ENCODE assay signal across 1 cellular context in the genomic region with DNA sequence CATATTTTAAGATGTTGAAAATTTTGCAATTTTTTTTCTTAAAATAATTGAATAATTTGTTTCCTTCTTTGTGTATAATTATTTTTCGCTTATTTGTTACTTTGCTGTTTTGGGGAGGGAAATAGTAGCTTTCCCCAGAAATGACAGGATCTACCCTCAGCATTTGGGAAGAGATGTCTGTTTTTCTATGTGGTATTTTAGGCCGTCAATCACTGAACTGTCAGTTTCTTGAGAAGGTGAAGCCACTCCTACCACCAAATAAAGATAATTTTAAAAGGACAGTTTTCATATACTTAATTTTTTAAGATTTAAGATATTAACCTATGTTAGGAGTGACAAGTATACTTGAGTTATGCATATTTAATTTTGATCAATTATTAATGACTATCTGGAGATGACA.
TF ChIP-seq lines count a peak whose summit lies in the region.

No MANE protein-coding gene starts in this region.

TF ChIP-seq in K562, 482 proteins besides CTCF, POLR2A, EP300 and RAD21 (continued from another document):
- TF ChIP-seq, protein P1, sequence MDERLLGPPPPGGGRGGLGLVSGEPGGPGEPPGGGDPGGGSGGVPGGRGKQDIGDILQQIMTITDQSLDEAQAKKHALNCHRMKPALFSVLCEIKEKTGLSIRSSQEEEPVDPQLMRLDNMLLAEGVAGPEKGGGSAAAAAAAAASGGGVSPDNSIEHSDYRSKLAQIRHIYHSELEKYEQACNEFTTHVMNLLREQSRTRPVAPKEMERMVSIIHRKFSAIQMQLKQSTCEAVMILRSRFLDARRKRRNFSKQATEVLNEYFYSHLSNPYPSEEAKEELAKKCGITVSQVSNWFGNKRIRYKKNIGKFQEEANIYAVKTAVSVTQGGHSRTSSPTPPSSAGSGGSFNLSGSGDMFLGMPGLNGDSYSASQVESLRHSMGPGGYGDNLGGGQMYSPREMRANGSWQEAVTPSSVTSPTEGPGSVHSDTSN (CRISPR knock-in tag; IDR thresholded peaks at IDR 0.05; ENCODE audit: low read depth): no peak
- TF ChIP-seq, protein P1 (tag; conservative IDR thresholded peaks at IDR 0.05; ENCODE audit: low read depth): peak; percentile 86
- TF ChIP-seq, protein P2, sequence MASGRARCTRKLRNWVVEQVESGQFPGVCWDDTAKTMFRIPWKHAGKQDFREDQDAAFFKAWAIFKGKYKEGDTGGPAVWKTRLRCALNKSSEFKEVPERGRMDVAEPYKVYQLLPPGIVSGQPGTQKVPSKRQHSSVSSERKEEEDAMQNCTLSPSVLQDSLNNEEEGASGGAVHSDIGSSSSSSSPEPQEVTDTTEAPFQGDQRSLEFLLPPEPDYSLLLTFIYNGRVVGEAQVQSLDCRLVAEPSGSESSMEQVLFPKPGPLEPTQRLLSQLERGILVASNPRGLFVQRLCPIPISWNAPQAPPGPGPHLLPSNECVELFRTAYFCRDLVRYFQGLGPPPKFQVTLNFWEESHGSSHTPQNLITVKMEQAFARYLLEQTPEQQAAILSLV (tag; IDR thresholded peaks at IDR 0.05): no peak
- TF ChIP-seq MEIS2 (IDR thresholded peaks at IDR 0.05; ENCODE audit: partially characterized antibody) (peak; percentile 52), POLR3A (IDR thresholded peaks at IDR 0.05; ENCODE audit: borderline replicate concordance, extremely low read depth, insufficient read depth, insufficient read length) (no peak), ZNF431 (CRISPR knock-in tag; IDR thresholded peaks at IDR 0.05) (no peak), ETV6 (IDR thresholded peaks at IDR 0.05; ENCODE audit: borderline replicate concordance in 1 of 2, low read depth in 2 of 2, low read length in 1 of 2) (no peak), ETV6 (CRISPR knock-in tag; IDR thresholded peaks at IDR 0.05; ENCODE audit: borderline replicate concordance) (no peak), ZSCAN29 (IDR thresholded peaks at IDR 0.05) (no peak), SP1 (CRISPR knock-in tag; IDR thresholded peaks at IDR 0.05) (no peak), HLTF (IDR thresholded peaks at IDR 0.05) (no peak), CBFA2T3 (IDR thresholded peaks at IDR 0.05) (no peak), ZNF395 (CRISPR knock-in tag; IDR thresholded peaks at IDR 0.05) (no peak), POLR2AphosphoS5 (IDR thresholded peaks at IDR 0.05; ENCODE audit: control insufficient read depth, insufficient read depth, low read depth, low read length) (no peak), PKNOX1 (IDR thresholded peaks at IDR 0.05) (peak; percentile 69), CCNT2 (IDR thresholded peaks at IDR 0.05; ENCODE audit: borderline replicate concordance, extremely low read depth, insufficient read length, low read depth, low read length) (no peak), RREB1 (CRISPR knock-in tag; IDR thresholded peaks at IDR 0.05) (no peak), SP2 (IDR thresholded peaks at IDR 0.05; ENCODE audit: extremely low read depth, low read depth, low read length, poor library complexity, severe bottlenecking) (no peak), FOXA1 (IDR thresholded peaks at IDR 0.05; ENCODE audit: borderline replicate concordance) (no peak), STAT6 (CRISPR knock-in tag; IDR thresholded peaks at IDR 0.05) (no peak)
- TF ChIP-seq, protein P3, sequence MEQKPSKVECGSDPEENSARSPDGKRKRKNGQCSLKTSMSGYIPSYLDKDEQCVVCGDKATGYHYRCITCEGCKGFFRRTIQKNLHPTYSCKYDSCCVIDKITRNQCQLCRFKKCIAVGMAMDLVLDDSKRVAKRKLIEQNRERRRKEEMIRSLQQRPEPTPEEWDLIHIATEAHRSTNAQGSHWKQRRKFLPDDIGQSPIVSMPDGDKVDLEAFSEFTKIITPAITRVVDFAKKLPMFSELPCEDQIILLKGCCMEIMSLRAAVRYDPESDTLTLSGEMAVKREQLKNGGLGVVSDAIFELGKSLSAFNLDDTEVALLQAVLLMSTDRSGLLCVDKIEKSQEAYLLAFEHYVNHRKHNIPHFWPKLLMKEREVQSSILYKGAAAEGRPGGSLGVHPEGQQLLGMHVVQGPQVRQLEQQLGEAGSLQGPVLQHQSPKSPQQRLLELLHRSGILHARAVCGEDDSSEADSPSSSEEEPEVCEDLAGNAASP (IDR thresholded peaks at IDR 0.05): no peak
- TF ChIP-seq, protein P4, sequence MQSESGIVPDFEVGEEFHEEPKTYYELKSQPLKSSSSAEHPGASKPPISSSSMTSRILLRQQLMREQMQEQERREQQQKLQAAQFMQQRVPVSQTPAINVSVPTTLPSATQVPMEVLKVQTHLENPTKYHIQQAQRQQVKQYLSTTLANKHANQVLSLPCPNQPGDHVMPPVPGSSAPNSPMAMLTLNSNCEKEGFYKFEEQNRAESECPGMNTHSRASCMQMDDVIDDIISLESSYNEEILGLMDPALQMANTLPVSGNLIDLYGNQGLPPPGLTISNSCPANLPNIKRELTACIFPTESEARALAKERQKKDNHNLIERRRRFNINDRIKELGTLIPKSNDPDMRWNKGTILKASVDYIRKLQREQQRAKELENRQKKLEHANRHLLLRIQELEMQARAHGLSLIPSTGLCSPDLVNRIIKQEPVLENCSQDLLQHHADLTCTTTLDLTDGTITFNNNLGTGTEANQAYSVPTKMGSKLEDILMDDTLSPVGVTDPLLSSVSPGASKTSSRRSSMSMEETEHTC (IDR thresholded peaks at IDR 0.05): no peak
